Comparison of ENCODE assay signal across 33 cellular contexts in genomic region chr18:12973562-12974213, GRCh38. TPM values are rescaled to one million over a fixed set of nuclear protein-coding genes. Genes with fewer than 3 reads are reported as not detected.
DNase-seq lines count a peak whose midpoint lies in the region; ATAC-seq and TF ChIP-seq lines count a peak whose summit lies in the region.
"Had no signal": no experiment of that assay in that cellular context is flagged by ENCODE, and none has a peak within 500 bp of the region (broad histone marks: within the 10 kb centered on the region; RNA-seq: fewer than 3 reads in every experiment).

No MANE protein-coding gene starts in this region.

- H3K27ac Mint-ChIP-seq in T-helper 1 cell treated with Interleukin-12 subunit alpha and Interleukin-12 subunit beta and Interleukin-4 antibody, amounts not matched to agents 30 μg/mL and 1 μg/mL, for 36 hours: peak overlapping the region; percentile 39
- peak overlapping the region; percentile 1 for H3K27ac Mint-ChIP-seq in activated naive CD8-positive, alpha-beta T cell
- H3K27ac Mint-ChIP-seq in activated naive CD8-positive, alpha-beta T cell treated with anti-CD3 and anti-CD28 coated beads for 36 hours: no peak overlapping the region
- H3K27ac Mint-ChIP-seq: activated CD4-positive, alpha-beta T cell treated with anti-CD3 and anti-CD28 coated beads, Interleukin-2, amount 10 ng/mL, durations not matched to agents 7 days and 5 days; brain; GM23338; IgD-negative memory B cell; natural killer cell treated with Interleukin-12 subunit alpha and Interleukin-12 subunit beta and Interleukin-15 and Interleukin-18, amount 100 ng/mL, for 72 hours had no signal

- no peak overlapping the region for H3K4me3 ChIP-seq in choroid plexus epithelial cell (ENCODE audit: low read depth, low read length)
- H3K4me3 ChIP-seq: esophagus squamous epithelium, gastroesophageal sphincter, GM23338, lower lobe of right lung, prostate gland, sigmoid colon had no signal

- peaks cover 14% of the 10 kb centered on the region for H3K4me1 Mint-ChIP-seq in T-helper 1 cell treated with Interleukin-12 subunit alpha and Interleukin-12 subunit beta and Interleukin-4 antibody, amounts not matched to agents 30 μg/mL and 1 μg/mL, for 36 hours (ENCODE audit: low read depth)
- H3K4me1 Mint-ChIP-seq in activated naive CD8-positive, alpha-beta T cell (ENCODE audit: low read depth): peaks cover 10% of the 10 kb centered on the region
- H3K4me1 Mint-ChIP-seq in activated naive CD8-positive, alpha-beta T cell treated with anti-CD3 and anti-CD28 coated beads for 36 hours: peaks cover 8% of the 10 kb centered on the region
- H3K4me1 Mint-ChIP-seq: brain, GM23338 had no signal

- peak; percentile 57 for ATAC-seq in stimulated activated naive CD8-positive, alpha-beta T cell treated with anti-CD3 and anti-CD28 coated beads, Interleukin-15, Interleukin-2, amounts not matched to agents 100 U/mL and 50 U/mL, for 24 hours
- ATAC-seq: gastroesophageal sphincter; GM23338; lower lobe of right lung; natural killer cell treated with Interleukin-12 subunit alpha and Interleukin-12 subunit beta and Interleukin-15 and Interleukin-18, amount 100 ng/mL, for 72 hours; Panc1 had no signal

- H3K36me3 Mint-ChIP-seq in T-helper 1 cell treated with Interleukin-12 subunit alpha and Interleukin-12 subunit beta and Interleukin-4 antibody, amounts not matched to agents 30 μg/mL and 1 μg/mL, for 36 hours (ENCODE audit: low read depth): peaks cover 33% of the 10 kb centered on the region
- H3K36me3 Mint-ChIP-seq in activated naive CD8-positive, alpha-beta T cell: peaks cover 22% of the 10 kb centered on the region
- peaks cover 29% of the 10 kb centered on the region for H3K36me3 Mint-ChIP-seq in activated naive CD8-positive, alpha-beta T cell treated with anti-CD3 and anti-CD28 coated beads for 36 hours

- H3K27me3 Mint-ChIP-seq in T-helper 1 cell treated with Interleukin-12 subunit alpha and Interleukin-12 subunit beta and Interleukin-4 antibody, amounts not matched to agents 30 μg/mL and 1 μg/mL, for 36 hours (ENCODE audit: low read depth): no peaks in the 10 kb centered on the region
- no peaks in the 10 kb centered on the region for H3K27me3 Mint-ChIP-seq in activated naive CD8-positive, alpha-beta T cell
- no peaks in the 10 kb centered on the region for H3K27me3 Mint-ChIP-seq in activated naive CD8-positive, alpha-beta T cell treated with anti-CD3 and anti-CD28 coated beads for 36 hours
- H3K27me3 Mint-ChIP-seq: activated CD4-positive, alpha-beta T cell treated with anti-CD3 and anti-CD28 coated beads, Interleukin-2, amount 10 ng/mL, durations not matched to agents 7 days and 5 days; brain; IgD-negative memory B cell; natural killer cell treated with Interleukin-12 subunit alpha and Interleukin-12 subunit beta and Interleukin-15 and Interleukin-18, amount 100 ng/mL, for 72 hours had no signal

- H3K4me3 Mint-ChIP-seq in T-helper 1 cell treated with Interleukin-12 subunit alpha and Interleukin-12 subunit beta and Interleukin-4 antibody, amounts not matched to agents 30 μg/mL and 1 μg/mL, for 36 hours: no peak overlapping the region
- H3K4me3 Mint-ChIP-seq in activated naive CD8-positive, alpha-beta T cell: no peak overlapping the region
- no peak overlapping the region for H3K4me3 Mint-ChIP-seq in activated naive CD8-positive, alpha-beta T cell treated with anti-CD3 and anti-CD28 coated beads for 36 hours
- H3K4me3 Mint-ChIP-seq: activated CD4-positive, alpha-beta T cell treated with anti-CD3 and anti-CD28 coated beads, Interleukin-2, amount 10 ng/mL, durations not matched to agents 7 days and 5 days; brain; GM23338; IgD-negative memory B cell; natural killer cell treated with Interleukin-12 subunit alpha and Interleukin-12 subunit beta and Interleukin-15 and Interleukin-18, amount 100 ng/mL, for 72 hours had no signal

- TF ChIP-seq CTCF in choroid plexus epithelial cell (conservative IDR thresholded peaks at IDR 0.05; ENCODE audit: low read depth, low read length): no peak
- no peak for TF ChIP-seq CTCF in GM10266 (IDR thresholded peaks at IDR 0.05; ENCODE audit: control insufficient read depth, insufficient read depth, low read depth, missing control alignments)

- no peaks in the 10 kb centered on the region for H3K9me3 Mint-ChIP-seq in T-helper 1 cell treated with Interleukin-12 subunit alpha and Interleukin-12 subunit beta and Interleukin-4 antibody, amounts not matched to agents 30 μg/mL and 1 μg/mL, for 36 hours
- H3K9me3 Mint-ChIP-seq in activated naive CD8-positive, alpha-beta T cell (ENCODE audit: low read depth): no peaks in the 10 kb centered on the region
- no peaks in the 10 kb centered on the region for H3K9me3 Mint-ChIP-seq in activated naive CD8-positive, alpha-beta T cell treated with anti-CD3 and anti-CD28 coated beads for 36 hours
- H3K9me3 Mint-ChIP-seq: activated CD4-positive, alpha-beta T cell treated with anti-CD3 and anti-CD28 coated beads, Interleukin-2, amount 10 ng/mL, durations not matched to agents 7 days and 5 days; IgD-negative memory B cell; natural killer cell treated with Interleukin-12 subunit alpha and Interleukin-12 subunit beta and Interleukin-15 and Interleukin-18, amount 100 ng/mL, for 72 hours had no signal

- DNase-seq in T-helper 1 cell: no peak
- no peak for DNase-seq in activated naive CD8-positive, alpha-beta T cell treated with anti-CD3 and anti-CD28 coated beads for 36 hours
- peak; percentile 6 for DNase-seq in choroid plexus epithelial cell (ENCODE audit: low read depth)
- DNase-seq in stimulated activated naive CD8-positive, alpha-beta T cell treated with anti-CD3 and anti-CD28 coated beads, Interleukin-15, Interleukin-2, amounts not matched to agents 100 U/mL and 50 U/mL, for 24 hours: no peak
- no peak for DNase-seq in GM10266 (ENCODE audit: extremely low spot score)
- no peak for DNase-seq in NCI-H2171 treated with DMSO at 0.1 percent for 48 hours (lab: John Stamatoyannopoulos, UW)
- DNase-seq: activated CD4-positive, alpha-beta T cell treated with anti-CD3 and anti-CD28 coated beads, Interleukin-2, amount 10 ng/mL, durations not matched to agents 7 days and 5 days; activated effector memory CD4-positive, alpha-beta T cell treated with Interleukin-2 at 50 U/mL for 16 hours; amniotic stem cell; C1 segment of cervical spinal cord; Caco-2; cerebellar nuclear complex; esophagus squamous epithelium; GF-D8; lower lobe of right lung; NCI-H1048; NCI-H2107; occipital lobe; SHP77; sigmoid colon; stimulated activated CD4-positive, alpha-beta T cell treated with anti-CD3 and anti-CD28 coated beads, Interleukin-12 subunit alpha, Interleukin-12 subunit beta, amount 100 ng/mL, for 4 hours; stimulated activated CD4-positive, alpha-beta T cell treated with anti-CD3 and anti-CD28 coated beads, Interleukin-4, amount 100 ng/mL, for 1 hour; substantia nigra; trophoblast cell had no signal

RNA-seq across cellular contexts. Expression of gene CEP192, which starts 17.5 kb away (rescaled TPM):
- 10 to 100 TPM; 26.2 to 27.5 TPM for total RNA-seq in activated naive CD8-positive, alpha-beta T cell treated with anti-CD3 and anti-CD28 coated beads for 36 hours

RNA-seq across cellular contexts. Expression of gene SEH1L, which starts 25.9 kb away (rescaled TPM):
- total RNA-seq in activated naive CD8-positive, alpha-beta T cell treated with anti-CD3 and anti-CD28 coated beads for 36 hours: 100 to 1,000 TPM; 146 to 155 TPM
